17 cellular contexts compared by ENCODE assay signal in the genomic region with DNA sequence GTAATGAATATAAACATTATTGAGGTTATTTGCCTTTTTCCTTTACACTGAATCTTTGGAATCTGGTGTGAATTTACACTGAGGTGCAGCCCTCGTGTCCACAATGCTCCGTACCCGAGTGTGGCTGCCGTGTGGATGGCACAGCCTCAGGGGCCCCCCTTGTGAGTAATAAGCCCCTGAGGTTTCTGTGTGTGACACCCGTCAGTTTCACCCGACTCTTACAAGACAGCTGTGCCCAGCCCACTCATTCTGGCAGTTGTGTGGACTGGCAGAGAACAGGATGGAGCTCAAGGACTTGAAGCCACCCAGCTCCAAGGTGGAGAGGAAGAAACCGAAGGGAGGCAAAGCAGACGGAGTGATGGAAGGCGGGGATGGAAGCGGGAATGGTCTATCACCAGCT. TPM values are rescaled to one million over a fixed set of nuclear protein-coding genes. Genes with fewer than 3 reads are reported as not detected.
"Had no signal": no experiment of that assay in that cellular context is flagged by ENCODE, and none has a peak within 500 bp of the region (broad histone marks: within the 10 kb centered on the region; RNA-seq: fewer than 3 reads in every experiment).

No MANE protein-coding gene starts in this region.

- DNase-seq: activated CD4-positive, alpha-beta T cell treated with anti-CD3 and anti-CD28 coated beads, Interleukin-2, amount 10 ng/mL, durations not matched to agents 7 days and 5 days; activated CD4-positive, CD25-positive, alpha-beta regulatory T cell; activated CD8-positive, alpha-beta memory T cell treated with anti-CD3 and anti-CD28 coated beads, Interleukin-2, amount 10 ng/mL, durations not matched to agents 7 days and 5 days; activated gamma-delta T cell treated with Interleukin-2 at 50 U/mL for 16 hours; adrenal gland; islet precursor cell; midbrain; naive B cell; SHP77; stimulated activated CD4-positive, alpha-beta T cell treated with anti-CD3 and anti-CD28 coated beads, Interleukin-4, amount 100 ng/mL, for 4 hours; stomach; T-helper 2 cell had no signal

- H3K4me3 ChIP-seq: adrenal gland, esophagus muscularis mucosa, stomach, thoracic aorta had no signal

- ATAC-seq: activated CD8-positive, alpha-beta memory T cell treated with anti-CD3 and anti-CD28 coated beads, Interleukin-2, amount 10 ng/mL, durations not matched to agents 7 days and 5 days had no signal

- H3K27ac Mint-ChIP-seq: activated CD4-positive, alpha-beta T cell treated with anti-CD3 and anti-CD28 coated beads, Interleukin-2, amount 10 ng/mL, durations not matched to agents 7 days and 5 days; activated CD8-positive, alpha-beta memory T cell treated with anti-CD3 and anti-CD28 coated beads, Interleukin-2, amount 10 ng/mL, durations not matched to agents 7 days and 5 days; naive B cell had no signal

- H3K9me3 Mint-ChIP-seq: activated CD4-positive, alpha-beta T cell treated with anti-CD3 and anti-CD28 coated beads, Interleukin-2, amount 10 ng/mL, durations not matched to agents 7 days and 5 days had no signal

- H3K27me3 Mint-ChIP-seq: activated CD4-positive, alpha-beta T cell treated with anti-CD3 and anti-CD28 coated beads, Interleukin-2, amount 10 ng/mL, durations not matched to agents 7 days and 5 days; activated CD8-positive, alpha-beta memory T cell treated with anti-CD3 and anti-CD28 coated beads, Interleukin-2, amount 10 ng/mL, durations not matched to agents 7 days and 5 days had no signal

- H3K4me3 Mint-ChIP-seq: activated CD4-positive, alpha-beta T cell treated with anti-CD3 and anti-CD28 coated beads, Interleukin-2, amount 10 ng/mL, durations not matched to agents 7 days and 5 days; activated CD8-positive, alpha-beta memory T cell treated with anti-CD3 and anti-CD28 coated beads, Interleukin-2, amount 10 ng/mL, durations not matched to agents 7 days and 5 days had no signal

- H3K4me1 ChIP-seq: adrenal gland, parathyroid adenoma had no signal

- H3K9me3 ChIP-seq: adrenal gland, esophagus muscularis mucosa, thoracic aorta had no signal

RNA-seq across cellular contexts. Expression of a gene that starts 7.8 kb away (rescaled TPM):
- total RNA-seq: activated CD8-positive, alpha-beta memory T cell treated with anti-CD3 and anti-CD28 coated beads, Interleukin-2, amount 10 ng/mL, durations not matched to agents 7 days and 5 days; adrenal gland; cardiac septum; esophagus muscularis mucosa; thoracic aorta; ureter had no signal

RNA-seq across cellular contexts. Expression of a gene that starts 43.7 kb away (rescaled TPM):
- total RNA-seq: activated CD4-positive, alpha-beta T cell treated with anti-CD3 and anti-CD28 coated beads, Interleukin-2, amount 10 ng/mL, durations not matched to agents 7 days and 5 days; activated CD8-positive, alpha-beta memory T cell treated with anti-CD3 and anti-CD28 coated beads, Interleukin-2, amount 10 ng/mL, durations not matched to agents 7 days and 5 days had no signal
